In the genomic region with DNA sequence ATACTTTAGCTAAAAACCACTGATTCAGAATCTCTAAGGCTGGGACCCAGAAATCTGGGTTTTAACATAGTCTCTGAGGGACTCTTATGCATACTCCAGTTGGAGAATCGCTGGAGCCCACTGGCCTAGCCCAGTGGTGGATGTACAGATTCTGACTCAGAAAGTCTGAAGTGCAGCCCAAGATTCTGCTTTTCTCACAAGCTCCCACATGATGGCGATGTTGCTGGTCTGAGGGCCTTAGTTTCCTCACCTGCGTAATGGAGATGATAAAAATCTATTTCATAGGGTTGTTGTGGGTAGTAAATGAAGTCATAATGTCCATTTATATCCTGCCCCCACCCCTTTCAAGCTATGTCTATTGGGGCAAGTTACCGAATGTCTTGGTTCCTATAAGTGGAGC, we compare ENCODE assay signal across 9 cellular contexts. TPM values are rescaled to one million over a fixed set of nuclear protein-coding genes. Genes with fewer than 3 reads are reported as not detected.
DNase-seq lines count a peak whose midpoint lies in the region; ATAC-seq, FAIRE-seq and TF ChIP-seq lines count a peak whose summit lies in the region.
"Had no signal": no experiment of that assay in that cellular context is flagged by ENCODE, and none has a peak within 500 bp of the region (broad histone marks: within the 10 kb centered on the region; RNA-seq: fewer than 3 reads in every experiment).

No MANE protein-coding gene starts in this region.

- intact Hi-C loops in lower lobe of right lung (cut with DNase I), result no loop called here

- peak; percentile 37 for TF ChIP-seq CTCF in lower lobe of right lung (IDR thresholded peaks at IDR 0.05)

- peak; percentile 13 for DNase-seq in MV-4-11 (lab: John Stamatoyannopoulos, UW)
- DNase-seq in activated naive CD8-positive, alpha-beta T cell treated with anti-CD3 and anti-CD28 coated beads, Interleukin-2, amount 50 U/mL, for 24 hours, result peak; percentile 36
- no peak for DNase-seq in lower lobe of right lung
- DNase-seq in AG08396 (ENCODE audit: low spot score), result no peak
- no peak for DNase-seq in GM19238 (ENCODE audit: insufficient read length, low spot score)

- ATAC-seq in activated naive CD8-positive, alpha-beta T cell treated with anti-CD3 and anti-CD28 coated beads, Interleukin-2, amount 50 U/mL, for 24 hours, result peak; percentile 83
- peak; percentile 59 to 67 for ATAC-seq in lower lobe of right lung
- no peak for ATAC-seq in HG03108 (IDR thresholded peaks at IDR 0.05; ENCODE audit: unreplicated experiment)

- H3K4me3 Mint-ChIP-seq in activated naive CD8-positive, alpha-beta T cell treated with anti-CD3 and anti-CD28 coated beads, Interleukin-2, amount 50 U/mL, for 24 hours, result no peak overlapping the region

- H3K27ac ChIP-seq in lower lobe of right lung, result no peak overlapping the region

- no peaks in the 10 kb centered on the region for H3K27me3 ChIP-seq in lower lobe of right lung (ENCODE audit: low read depth)

- H3K4me1 ChIP-seq in lower lobe of right lung, result no peaks in the 10 kb centered on the region

- no peaks in the 10 kb centered on the region for H3K36me3 Mint-ChIP-seq in activated naive CD8-positive, alpha-beta T cell treated with anti-CD3 and anti-CD28 coated beads, Interleukin-2, amount 50 U/mL, for 24 hours (ENCODE audit: low read depth)

- H3K27ac Mint-ChIP-seq in activated naive CD8-positive, alpha-beta T cell treated with anti-CD3 and anti-CD28 coated beads, Interleukin-2, amount 50 U/mL, for 24 hours, result no peak overlapping the region

- H3K9me3 ChIP-seq in lower lobe of right lung, result no peaks in the 10 kb centered on the region

- H3K9me3 Mint-ChIP-seq in activated naive CD8-positive, alpha-beta T cell treated with anti-CD3 and anti-CD28 coated beads, Interleukin-2, amount 50 U/mL, for 24 hours, result no peaks in the 10 kb centered on the region

- H3K36me3 ChIP-seq in lower lobe of right lung, result no peaks in the 10 kb centered on the region

- no peak overlapping the region for H3K4me3 ChIP-seq in lower lobe of right lung

- H3K4me1 Mint-ChIP-seq in activated naive CD8-positive, alpha-beta T cell treated with anti-CD3 and anti-CD28 coated beads, Interleukin-2, amount 50 U/mL, for 24 hours, result no peaks in the 10 kb centered on the region

- no peaks in the 10 kb centered on the region for H3K27me3 Mint-ChIP-seq in activated naive CD8-positive, alpha-beta T cell treated with anti-CD3 and anti-CD28 coated beads, Interleukin-2, amount 50 U/mL, for 24 hours

- peak; percentile 90 for FAIRE-seq in A204.1 (lab: Jason Lieb, UNC)
- FAIRE-seq in G401.6 (lab: Jason Lieb, UNC), result peak; percentile 48

RNA-seq across cellular contexts. Expression of gene CDADC1, which starts 7.7 kb away (rescaled TPM):
- total RNA-seq in lower lobe of right lung, result 7.9 TPM

RNA-seq across cellular contexts. Expression of gene MLNR, which starts 19.9 kb away (rescaled TPM):
- not detected for total RNA-seq in lower lobe of right lung
- total RNA-seq: subcutaneous adipose tissue had no signal

Comparison
In these comparisons a context has a peak if more than half of its experiments do, and no peak if none do; other contexts are left out.
1. DNase-seq: peak in MV-4-11 (single experiment) and activated naive CD8-positive, alpha-beta T cell treated with anti-CD3 and anti-CD28 coated beads, Interleukin-2, amount 50 U/mL, for 24 hours (single experiment); none in lower lobe of right lung (single experiment), AG08396 (single experiment) and GM19238 (single experiment).